7 cellular contexts compared by ENCODE assay signal in genomic region chr5:119355244-119355635, GRCh38. TPM values are rescaled to one million over a fixed set of nuclear protein-coding genes. Genes with fewer than 3 reads are reported as not detected.
DNase-seq lines count a peak whose midpoint lies in the region; ATAC-seq and TF ChIP-seq lines count a peak whose summit lies in the region.

No MANE protein-coding gene starts in this region.

- intact Hi-C loops in PC-9 (cut with micrococcal nuclease; ENCODE audit: unreplicated experiment): loop anchor here (5.0 kb wide), 1 partner anchor 53 kb away; no protein-coding TSS in a partner anchor

- DNase-seq in PC-9: peak; percentile 73 to 91
- no peak for DNase-seq in central memory CD8-positive, alpha-beta T cell (ENCODE audit: low spot score in 2 of 2)
- no peak for DNase-seq in type B pancreatic cell (ENCODE audit: extremely low spot score, unreplicated experiment)
- no peak for DNase-seq in WERI-Rb-1
- DNase-seq in AG08395 (ENCODE audit: low spot score): no peak

- ATAC-seq in GM21737 (IDR thresholded peaks at IDR 0.05; ENCODE audit: unreplicated experiment): peak; percentile 20
- no peak for ATAC-seq in central memory CD8-positive, alpha-beta T cell (replicated peaks; ENCODE audit: extremely low read depth, poor library complexity, severe bottlenecking)

- H3K9me3 ChIP-seq in PC-9 (ENCODE audit: insufficient read depth, low read depth): no peaks in the 10 kb centered on the region
- no peaks in the 10 kb centered on the region for H3K9me3 ChIP-seq in mesodermal cell (ENCODE audit: control insufficient read depth, low read length)
- no peaks in the 10 kb centered on the region for H3K9me3 ChIP-seq in WERI-Rb-1 (ENCODE audit: severe bottlenecking)

- H3K4me3 ChIP-seq in PC-9 (peak overlapping the region; percentile 96), mesodermal cell (ENCODE audit: extremely low read depth, insufficient read depth, low read length, poor library complexity, severe bottlenecking) (peak overlapping the region; percentile 44), WERI-Rb-1 (ENCODE audit: low read depth, low read length) (no peak overlapping the region)

- peak overlapping the region; percentile 82 for H2AFZ ChIP-seq in PC-9

- no peaks in the 10 kb centered on the region for H3K27me3 Mint-ChIP-seq in central memory CD8-positive, alpha-beta T cell
- peaks cover 23% of the 10 kb centered on the region for H3K27me3 Mint-ChIP-seq in type B pancreatic cell

- H3K36me3 ChIP-seq in PC-9 (ENCODE audit: low read depth): no peaks in the 10 kb centered on the region
- H3K36me3 ChIP-seq in mesodermal cell (ENCODE audit: control insufficient read depth, insufficient read depth, low read length): no peaks in the 10 kb centered on the region
- no peaks in the 10 kb centered on the region for H3K36me3 ChIP-seq in WERI-Rb-1

- no peaks in the 10 kb centered on the region for H3K9me3 Mint-ChIP-seq in central memory CD8-positive, alpha-beta T cell
- no peaks in the 10 kb centered on the region for H3K9me3 Mint-ChIP-seq in type B pancreatic cell

- H3K4me1 Mint-ChIP-seq in central memory CD8-positive, alpha-beta T cell: peaks cover 89% of the 10 kb centered on the region
- peaks cover 50% of the 10 kb centered on the region for H3K4me1 Mint-ChIP-seq in type B pancreatic cell (ENCODE audit: unreplicated experiment)

- CTCF ChIA-PET in PC-9 (lab: Charles Lee): interaction anchor here (3.5 kb wide), 1 partner anchor 56 kb away, joined by 10 read pairs; no protein-coding TSS in a partner anchor

- H3K79me2 ChIP-seq in PC-9 (ENCODE audit: low read depth): peaks cover 42% of the 10 kb centered on the region

- H3K4me1 ChIP-seq in PC-9 (replicated peaks; ENCODE audit: insufficient read depth) (peaks cover 60% of the 10 kb centered on the region), mesodermal cell (ENCODE audit: control insufficient read depth, insufficient read depth, low read length, poor library complexity, severe bottlenecking) (peaks cover 3% of the 10 kb centered on the region)

- POLR2A ChIA-PET in PC-9 (lab: Charles Lee; ENCODE audit: unreplicated experiment): interaction anchor here (0.6 kb wide), 1 partner anchor 96 kb away, joined by 9 read pairs; no protein-coding TSS in a partner anchor

- peak overlapping the region; percentile 96 for H3K4me3 Mint-ChIP-seq in central memory CD8-positive, alpha-beta T cell
- peak overlapping the region; percentile 98 for H3K4me3 Mint-ChIP-seq in type B pancreatic cell

- H4K20me1 ChIP-seq in PC-9 (ENCODE audit: insufficient read depth): no peaks in the 10 kb centered on the region

- H3K9me2 ChIP-seq in PC-9 (ENCODE audit: insufficient read depth): no peaks in the 10 kb centered on the region

- no peak for TF ChIP-seq CTCF in PC-9 (conservative IDR thresholded peaks at IDR 0.05)
- TF ChIP-seq CTCF in type B pancreatic cell (conservative IDR thresholded peaks at IDR 0.05): no peak
- TF ChIP-seq CTCF in WERI-Rb-1 (IDR thresholded peaks at IDR 0.05; ENCODE audit: low read depth, low read length): no peak

- TSS peak; percentile 73 for BruUV-seq in PC-9 (replicated peaks; lab: Mats Ljungman, UMichigan)

- H3K27ac Mint-ChIP-seq in central memory CD8-positive, alpha-beta T cell (ENCODE audit: low read depth): peak overlapping the region; percentile 89
- no peak overlapping the region for H3K27ac Mint-ChIP-seq in type B pancreatic cell

- peaks cover 9% of the 10 kb centered on the region for H3K36me3 Mint-ChIP-seq in central memory CD8-positive, alpha-beta T cell (ENCODE audit: insufficient read depth)
- H3K36me3 Mint-ChIP-seq in type B pancreatic cell: no peaks in the 10 kb centered on the region

- H3K27ac ChIP-seq in PC-9 (peak overlapping the region; percentile 78), mesodermal cell (ENCODE audit: low read depth, low read length, severe bottlenecking) (no peak overlapping the region), WERI-Rb-1 (no peak overlapping the region)

- H3K4me2 ChIP-seq in PC-9: peak overlapping the region; percentile 99

- 27 to 34% methylated on average over 8 to 10 of the region's 12 CpGs for WGBS in mesodermal cell (ENCODE audit: insufficient coverage in 2 of 2), 2 experiments

- H3F3A ChIP-seq in PC-9 (ENCODE audit: insufficient read depth, low read depth): peaks cover 9% of the 10 kb centered on the region; the same call in 1 of the 2 replicates

- no peaks in the 10 kb centered on the region for H3K27me3 ChIP-seq in PC-9 (ENCODE audit: insufficient read depth, low read depth)
- no peaks in the 10 kb centered on the region for H3K27me3 ChIP-seq in WERI-Rb-1 (ENCODE audit: insufficient read depth, low read depth, severe bottlenecking)

RNA-seq across cellular contexts. Expression of gene TNFAIP8, which starts 0.6 kb away (rescaled TPM):
- total RNA-seq in PC-9 (2021) (15.0 and 16.4 TPM in 2 replicates), type B pancreatic cell (ENCODE audit: low replicate concordance) (11.8 and 17.3 TPM in 2 replicates)
- polyA plus RNA-seq in mesodermal cell (2013, experiment 1 of 2): 19.2 TPM
- 22.3 TPM for polyA plus RNA-seq in mesodermal cell (2013, experiment 2 of 2)

Comparison
In these comparisons a context has a peak if more than half of its experiments do, and no peak if none do; other contexts are left out.
1. DNase-seq: peak in PC-9 (2 of 2); none in central memory CD8-positive, alpha-beta T cell (0 of 2), type B pancreatic cell (single experiment), WERI-Rb-1 (single experiment) and AG08395 (single experiment).